ENCODE assay signal across 1 cellular context in genomic region chr19:2291185-2291751, GRCh38.
TF ChIP-seq lines count a peak whose summit lies in the region.

No MANE protein-coding gene starts in this region.

TF ChIP-seq in HEK293T, 16 proteins besides CTCF, POLR2A, EP300 and RAD21:
- TF ChIP-seq LEF1 (IDR thresholded peaks at IDR 0.05; ENCODE audit: borderline replicate concordance) (no peak), CTBP1 (IDR thresholded peaks at IDR 0.05; ENCODE audit: borderline replicate concordance) (no peak), SP1 (IDR thresholded peaks at IDR 0.05) (no peak), HDGF (IDR thresholded peaks at IDR 0.05; ENCODE audit: borderline replicate concordance) (no peak), ARNT (IDR thresholded peaks at IDR 0.05) (no peak), SUZ12 (IDR thresholded peaks at IDR 0.05) (no peak), FOXK2 (IDR thresholded peaks at IDR 0.05) (no peak), PKNOX1 (IDR thresholded peaks at IDR 0.05) (no peak)
TF ChIP-seq in HEK293T: peak in this region for 0.
